ENCODE assay signal across 8 cellular contexts in the genomic region with DNA sequence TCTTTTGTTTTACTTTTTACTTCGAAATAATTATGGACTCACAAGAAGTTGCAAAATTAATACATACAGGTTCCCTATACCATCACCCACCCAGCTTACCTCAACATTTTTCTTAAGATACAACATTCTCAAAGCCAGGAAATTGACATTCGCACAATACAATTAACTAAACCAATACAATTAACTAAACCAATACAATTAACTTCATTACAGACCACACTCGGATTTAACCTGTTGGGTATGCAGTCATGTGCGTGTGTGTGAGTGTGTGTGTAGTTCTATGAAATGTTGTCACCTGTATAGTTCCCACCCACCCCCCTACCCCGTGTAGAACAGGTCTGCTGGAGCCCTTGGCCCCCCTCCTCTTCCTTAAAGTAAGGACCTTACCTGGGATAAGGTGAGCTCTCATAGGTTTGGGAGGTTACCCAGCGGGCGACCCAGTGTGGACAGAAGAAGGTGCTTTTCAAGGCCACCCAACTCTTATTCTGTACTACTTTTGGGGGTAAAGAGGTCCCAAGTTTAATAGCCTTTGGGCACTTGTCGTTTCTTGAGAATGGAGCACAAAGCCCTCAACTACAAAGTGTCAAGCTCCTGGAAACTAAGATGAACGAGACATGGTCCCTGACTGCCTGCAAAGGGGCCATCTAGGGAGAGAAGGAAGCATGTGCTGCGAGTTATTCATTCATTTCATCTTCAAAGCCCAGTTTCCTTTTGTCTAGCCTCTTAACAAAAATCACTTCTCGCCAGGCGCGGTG. TPM values are rescaled to one million over a fixed set of nuclear protein-coding genes. Genes with fewer than 3 reads are reported as not detected.
DNase-seq lines count a peak whose midpoint lies in the region; TF ChIP-seq lines count a peak whose summit lies in the region.

No MANE protein-coding gene starts in this region.

- no peak overlapping the region for H3K9ac ChIP-seq in mesendoderm (ENCODE audit: low read length)

- no peak overlapping the region for H3K4me2 ChIP-seq in mesendoderm (ENCODE audit: low read length)

- no peak overlapping the region for H4K8ac ChIP-seq in mesendoderm (ENCODE audit: low read depth, low read length)

- intact Hi-C loops in uterus (cut with DNase I; ENCODE audit: low total_unique reads): no loop called here

- peaks cover 23% of the 10 kb centered on the region for H3K79me2 ChIP-seq in mesendoderm (ENCODE audit: control insufficient read depth, insufficient read depth, low read length)

- H2AK5ac ChIP-seq in mesendoderm (ENCODE audit: low read length): peak overlapping the region; percentile 11

- H3K79me1 ChIP-seq in mesendoderm (ENCODE audit: low read length): peaks cover 5% of the 10 kb centered on the region

- H3K56ac ChIP-seq in mesendoderm (ENCODE audit: low read length): peak overlapping the region; percentile 30

- no peak overlapping the region for H3K4me3 ChIP-seq in mesendoderm (ENCODE audit: low read length)
- H3K4me3 ChIP-seq in uterus: peak overlapping the region in 1 of 2 donors; percentile 75

- H3K18ac ChIP-seq in mesendoderm (ENCODE audit: low read length): no peak overlapping the region

- no peak overlapping the region for H2BK15ac ChIP-seq in mesendoderm (replicated peaks; ENCODE audit: low read depth)

- 100% methylated on average over 2 of the region's 13 CpGs for WGBS in mesendoderm (ENCODE audit: extremely low coverage, insufficient coverage, low lambda C conversion rate)

- no peak overlapping the region for H2BK5ac ChIP-seq in mesendoderm (ENCODE audit: low read length)

- H3K27me3 ChIP-seq in mesendoderm (ENCODE audit: insufficient read depth, low read length, poor library complexity) (no peaks in the 10 kb centered on the region), uterus (no peaks in the 10 kb centered on the region)

- H2BK120ac ChIP-seq in mesendoderm (ENCODE audit: low read depth, low read length): no peak overlapping the region

- peak; percentile 10 for DNase-seq in stimulated activated CD4-positive, alpha-beta T cell treated with anti-CD3 and anti-CD28 coated beads, Interleukin-15, amount 100 ng/mL, for 24 hours
- DNase-seq in stimulated activated CD4-positive, alpha-beta T cell treated with anti-CD3 and anti-CD28 coated beads, Interleukin-4, amount 100 ng/mL, for 4 hours: no peak
- DNase-seq in mesendoderm (no peak), uterus (peak in 1 of 2 donors; percentile 21), COLO668 (lab: John Stamatoyannopoulos, UW; ENCODE audit: unreplicated experiment) (no peak), NCI-H1417 treated with DMSO at 0.1 percent for 48 hours (lab: John Stamatoyannopoulos, UW) (no peak), SW 1271 (lab: John Stamatoyannopoulos, UW) (no peak)

- no peaks in the 10 kb centered on the region for H3K9me3 ChIP-seq in uterus

- no peak overlapping the region for H3K4ac ChIP-seq in mesendoderm (ENCODE audit: low read depth, low read length)

- no peak for TF ChIP-seq CTCF in uterus (IDR thresholded peaks at IDR 0.05)

- H4K5ac ChIP-seq in mesendoderm (ENCODE audit: low read length): no peak overlapping the region

- H3K4me1 ChIP-seq in mesendoderm (ENCODE audit: control insufficient read depth, low read depth, low read length) (peaks cover 2% of the 10 kb centered on the region), uterus (peaks cover 0 to 4% of the 10 kb centered on the region in 2 donors)

- TF ChIP-seq POLR2A in uterus (IDR thresholded peaks at IDR 0.05): no peak

- no peak overlapping the region for H3K23ac ChIP-seq in mesendoderm (ENCODE audit: low read length)

- H3K36me3 ChIP-seq in mesendoderm (ENCODE audit: control insufficient read depth, insufficient read depth, low read length): no peaks in the 10 kb centered on the region
- H3K36me3 ChIP-seq in uterus: no peaks in the 10 kb centered on the region

- H3K27ac ChIP-seq in angular gyrus (ENCODE audit: low read depth, low read length): peak overlapping the region; percentile 55
- H3K27ac ChIP-seq in mesendoderm (ENCODE audit: low read depth, low read length): no peak overlapping the region
- peak overlapping the region; percentile 97 for H3K27ac ChIP-seq in uterus

RNA-seq across cellular contexts. Expression of a gene that starts 0.5 kb away (rescaled TPM):
- 12.1 TPM for polyA plus RNA-seq in mesendoderm (2013, experiment 1 of 2)
- 12.0 TPM for polyA plus RNA-seq in mesendoderm (2013, experiment 2 of 2)
- total RNA-seq in uterus: 10 to 100 TPM; 10.6 to 30.0 (median 20.5) TPM

RNA-seq across cellular contexts. Expression of a gene that starts 46.3 kb away (rescaled TPM):
- polyA plus RNA-seq in mesendoderm (2013, experiment 1 of 2): 366 TPM
- 368 TPM for polyA plus RNA-seq in mesendoderm (2013, experiment 2 of 2)
- 100 to 1,000 TPM in 3 of 4 donors, 10 to 100 TPM in 1; 98.8 to 239 (median 179) TPM for total RNA-seq in uterus
